In genomic region chr15:46312133-46312740, GRCh38 we compare ENCODE assay signal across 8 cellular contexts.
DNase-seq lines count a peak whose midpoint lies in the region; TF ChIP-seq lines count a peak whose summit lies in the region.

No MANE protein-coding gene starts in this region.

- H3K27me3 Mint-ChIP-seq in H9 (ENCODE audit: low read depth) (no peaks in the 10 kb centered on the region; the same call in 1 of the 2 replicates), progenitor cell of endocrine pancreas (no peaks in the 10 kb centered on the region)

- no peak overlapping the region for H3K4ac ChIP-seq in H9 (ENCODE audit: low read depth, low read length)

- H3K56ac ChIP-seq in H9 (ENCODE audit: insufficient read length, low read depth, low read length): no peak overlapping the region

- H2BK120ac ChIP-seq in H9 (ENCODE audit: low read depth, low read length, poor library complexity, severe bottlenecking): no peak overlapping the region

- H3K79me1 ChIP-seq in H9 (ENCODE audit: insufficient read depth, low read depth, low read length, poor library complexity, severe bottlenecking): no peaks in the 10 kb centered on the region

- H3K27ac ChIP-seq in H9 (ENCODE audit: insufficient read length, low read depth, low read length): no peak overlapping the region
- no peak overlapping the region for H3K27ac ChIP-seq in cardiac muscle cell

- H4K91ac ChIP-seq in H9 (ENCODE audit: insufficient read length, low read depth, low read length): no peak overlapping the region

- no peaks in the 10 kb centered on the region for H3K36me3 ChIP-seq in cardiac muscle cell

- H2BK5ac ChIP-seq in H9 (ENCODE audit: insufficient read length, low read length): no peak overlapping the region

- H4K5ac ChIP-seq in H9 (ENCODE audit: insufficient read length, low read depth, low read length): no peak overlapping the region

- H3K27ac Mint-ChIP-seq in H9 (no peak overlapping the region), progenitor cell of endocrine pancreas (no peak overlapping the region)

- no peaks in the 10 kb centered on the region for H3K27me3 ChIP-seq in H9 (ENCODE audit: insufficient read depth, low read length)
- no peaks in the 10 kb centered on the region for H3K27me3 ChIP-seq in cardiac muscle cell

- H3T11ph ChIP-seq in H9 (ENCODE audit: low read length): no peak overlapping the region

- H2BK20ac ChIP-seq in H9 (ENCODE audit: low read depth, low read length, poor library complexity, severe bottlenecking): no peak overlapping the region

- H3K4me3 ChIP-seq in GM12864 (ENCODE audit: low read depth, low read length): no peak overlapping the region
- no peak overlapping the region for H3K4me3 ChIP-seq in cardiac muscle cell

- WGBS in H9 (ENCODE audit: extremely low coverage, insufficient read length, low lambda C conversion rate): no CpG with 5 or more reads among the region's 2 CpGs

- H3K4me3 Mint-ChIP-seq in H9: no peak overlapping the region
- H3K4me3 Mint-ChIP-seq in progenitor cell of endocrine pancreas (ENCODE audit: low read depth): no peak overlapping the region

- H3K79me2 ChIP-seq in H9 (ENCODE audit: insufficient read depth, low read length): no peaks in the 10 kb centered on the region

- no peaks in the 10 kb centered on the region for H3K4me1 ChIP-seq in H9 (ENCODE audit: insufficient read depth, low read length)
- peaks cover 6% of the 10 kb centered on the region for H3K4me1 ChIP-seq in cardiac muscle cell (ENCODE audit: low read depth)

- no peak overlapping the region for H3K23ac ChIP-seq in H9 (ENCODE audit: insufficient read length, low read depth, low read length)

- no peak overlapping the region for H2BK15ac ChIP-seq in H9 (ENCODE audit: low read depth, low read length)

- TF ChIP-seq CTCF in GM12864 (IDR thresholded peaks at IDR 0.05; ENCODE audit: low read depth, low read length, missing control alignments) (peak; percentile 81), H9 (conservative IDR thresholded peaks at IDR 0.05) (peak; percentile 92), cardiac muscle cell (IDR thresholded peaks at IDR 0.05; ENCODE audit: low read depth, low read length) (peak; percentile 94), progenitor cell of endocrine pancreas (IDR thresholded peaks at IDR 0.05; ENCODE audit: unreplicated experiment) (peak; percentile 97)

- H3K9ac ChIP-seq in H9 (ENCODE audit: extremely low read depth, insufficient read length, low read length): no peak overlapping the region

- H3K18ac ChIP-seq in H9 (ENCODE audit: insufficient read length, low read depth, low read length): no peak overlapping the region

- H4K8ac ChIP-seq in H9 (replicated peaks; ENCODE audit: insufficient read length, low read depth, low read length): no peak overlapping the region

- H3K36me3 Mint-ChIP-seq in H9 (ENCODE audit: insufficient read depth in 1 of 3, low read depth in 3 of 3) (no peaks in the 10 kb centered on the region), progenitor cell of endocrine pancreas (ENCODE audit: insufficient read depth) (no peaks in the 10 kb centered on the region)

- H3K9me3 ChIP-seq in H9 (ENCODE audit: control insufficient read depth, low read depth, low read length) (no peaks in the 10 kb centered on the region), cardiac muscle cell (ENCODE audit: low read depth) (no peaks in the 10 kb centered on the region)

- no peak overlapping the region for H3K14ac ChIP-seq in H9 (ENCODE audit: insufficient read depth, low read length)

- H2AK5ac ChIP-seq in H9 (ENCODE audit: insufficient read length, low read length): no peak overlapping the region

- H4K20me1 ChIP-seq in H9 (ENCODE audit: control insufficient read depth, insufficient read depth, insufficient read length): no peaks in the 10 kb centered on the region

- no peaks in the 10 kb centered on the region for H3K23me2 ChIP-seq in H9 (ENCODE audit: insufficient read length, low read depth, low read length, poor library complexity, severe bottlenecking)

- H3K4me2 ChIP-seq in H9 (ENCODE audit: insufficient read depth, insufficient read length, low read length): no peak overlapping the region

- H3K9me3 Mint-ChIP-seq in H9 (no peaks in the 10 kb centered on the region), progenitor cell of endocrine pancreas (ENCODE audit: low read depth) (no peaks in the 10 kb centered on the region)

- H3K4me1 Mint-ChIP-seq in H9: peaks cover 4 to 6% of the 10 kb centered on the region in 2 experiments; a peak in 3 of 4 replicates
- H3K4me1 Mint-ChIP-seq in progenitor cell of endocrine pancreas (ENCODE audit: low read depth): peaks cover 24% of the 10 kb centered on the region

- peak; percentile 10 for DNase-seq in GM12864 (ENCODE audit: low read depth)
- peak; percentile 78 for DNase-seq in H9
- DNase-seq in M059J (ENCODE audit: low read depth): peak; percentile 57
- DNase-seq in SHP77 (lab: John Stamatoyannopoulos, UW): peak; percentile 59 to 60
- DNase-seq in activated naive CD4-positive, alpha-beta T cell treated with anti-CD3 and anti-CD28 coated beads, Interleukin-2, amount 50 U/mL, for 16 hours: peak; percentile 50
- peak; percentile 64 to 87 for DNase-seq in cardiac muscle cell (ENCODE audit: low read depth in 1 of 2, low spot score in 1 of 2)
- peak; percentile 79 for DNase-seq in progenitor cell of endocrine pancreas (ENCODE audit: low spot score, unreplicated experiment)
- DNase-seq in 8988T: no peak

- H2BK12ac ChIP-seq in H9 (ENCODE audit: insufficient read length, low read depth, low read length): no peak overlapping the region

- no peak overlapping the region for H2AFZ ChIP-seq in H9 (ENCODE audit: low read length)
